Comparison of ENCODE assay signal across 27 cellular contexts in the genomic region with DNA sequence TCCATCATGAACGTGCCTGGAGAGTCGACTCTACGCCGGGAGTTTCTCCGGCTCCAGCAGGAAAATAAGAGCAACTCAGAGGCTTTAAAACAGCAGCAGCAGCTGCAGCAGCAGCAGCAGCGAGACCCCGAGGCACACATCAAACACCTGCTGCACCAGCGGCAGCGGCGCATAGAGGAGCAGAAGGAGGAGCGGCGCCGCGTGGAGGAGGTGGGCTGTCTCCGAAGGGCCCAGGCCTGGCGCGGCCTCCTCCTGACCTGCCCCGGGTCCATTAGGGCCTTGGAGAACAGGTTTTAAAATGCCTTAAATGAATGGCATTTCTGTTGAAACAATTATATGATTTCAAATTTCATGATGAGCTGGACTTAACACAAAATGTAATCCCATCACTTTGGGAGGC. TPM values are rescaled to one million over a fixed set of nuclear protein-coding genes. Genes with fewer than 3 reads are reported as not detected.
A peak's percentile ranks its signal among the peaks of the same experiment; 100 is the strongest.
DNase-seq lines count a peak whose midpoint lies in the region; ATAC-seq and TF ChIP-seq lines count a peak whose summit lies in the region.
"Had no signal": no experiment of that assay in that cellular context is flagged by ENCODE, and none has a peak within 500 bp of the region (broad histone marks: within the 10 kb centered on the region; RNA-seq: fewer than 3 reads in every experiment).

No MANE protein-coding gene starts in this region.

- H3K4me3 Mint-ChIP-seq in dendritic cell treated with granulocyte-macrophage colony-stimulating factor and Interleukin-4, amounts not matched to agents 40 ng/mL and 50 ng/mL, for 4 days, result no peak overlapping the region
- H3K4me3 Mint-ChIP-seq in stimulated activated naive B cell treated with anti-CD40 and anti-IgM and Interleukin-4, amounts not matched to agents 10 μg/mL and 1 μg/mL and 100 μg/mL, for 72 hours, result no peak overlapping the region
- H3K4me3 Mint-ChIP-seq: CD14-positive monocyte; CD4-positive, alpha-beta memory T cell; CD4-positive, CD25-positive, alpha-beta regulatory T cell; CD8-positive, alpha-beta memory T cell had no signal

- no peak overlapping the region for H3K4me2 ChIP-seq in osteoblast (ENCODE audit: insufficient read depth, low read length)
- H3K4me2 ChIP-seq: BLaER1 had no signal

- POLR2A ChIA-PET in RWPE1 (lab: Yijun Ruan, JAX; ENCODE audit: low non-redundant PET), result no interaction called here

- H3K4me3 ChIP-seq in osteoblast (ENCODE audit: insufficient read depth, low read length), result no peak overlapping the region
- H3K4me3 ChIP-seq in MG63, result no peak overlapping the region
- H3K4me3 ChIP-seq: BLaER1, GM12878 had no signal

- H3K36me3 ChIP-seq in osteoblast (ENCODE audit: insufficient read depth, low read length), result peaks cover 45% of the 10 kb centered on the region
- peaks cover 5% of the 10 kb centered on the region for H3K36me3 ChIP-seq in MG63

- H4K20me1 ChIP-seq in osteoblast (ENCODE audit: insufficient read depth, low read length), result no peaks in the 10 kb centered on the region
- H4K20me1 ChIP-seq: BLaER1 had no signal

- H3K27me3 ChIP-seq in osteoblast (ENCODE audit: insufficient read depth, low read length) (no peaks in the 10 kb centered on the region), MG63 (no peaks in the 10 kb centered on the region)
- H3K27me3 ChIP-seq: BE2C, BLaER1 had no signal

- no peaks in the 10 kb centered on the region for H3K4me1 ChIP-seq in osteoblast (ENCODE audit: insufficient read depth, low read length)
- H3K4me1 ChIP-seq: BE2C, BLaER1 had no signal

- no peaks in the 10 kb centered on the region for H3K9me3 ChIP-seq in osteoblast (ENCODE audit: low read depth, low read length)
- no peaks in the 10 kb centered on the region for H3K9me3 ChIP-seq in MG63
- H3K9me3 ChIP-seq: BE2C, BLaER1 had no signal

- peak overlapping the region; percentile 77 for H3K27ac Mint-ChIP-seq in dendritic cell treated with granulocyte-macrophage colony-stimulating factor and Interleukin-4, amounts not matched to agents 40 ng/mL and 50 ng/mL, for 4 days
- peak overlapping the region; percentile 14 for H3K27ac Mint-ChIP-seq in stimulated activated naive B cell treated with anti-CD40 and anti-IgM and Interleukin-4, amounts not matched to agents 10 μg/mL and 1 μg/mL and 100 μg/mL, for 72 hours

- H3K79me2 ChIP-seq in osteoblast (ENCODE audit: insufficient read depth, low read length), result no peaks in the 10 kb centered on the region

- H3K27me3 Mint-ChIP-seq in dendritic cell treated with granulocyte-macrophage colony-stimulating factor and Interleukin-4, amounts not matched to agents 40 ng/mL and 50 ng/mL, for 4 days, result no peaks in the 10 kb centered on the region
- H3K27me3 Mint-ChIP-seq in stimulated activated naive B cell treated with anti-CD40 and anti-IgM and Interleukin-4, amounts not matched to agents 10 μg/mL and 1 μg/mL and 100 μg/mL, for 72 hours, result no peaks in the 10 kb centered on the region
- H3K27me3 Mint-ChIP-seq: CD4-positive, alpha-beta memory T cell; CD4-positive, CD25-positive, alpha-beta regulatory T cell had no signal

- CTCF ChIA-PET in RWPE1 (lab: Yijun Ruan, JAX), result interaction anchor here (1.5 kb wide), 1 partner anchor 98 kb away, joined by 4 read pairs; no protein-coding TSS in a partner anchor

- H3K36me3 Mint-ChIP-seq in dendritic cell treated with granulocyte-macrophage colony-stimulating factor and Interleukin-4, amounts not matched to agents 40 ng/mL and 50 ng/mL, for 4 days (ENCODE audit: low read depth), result peaks cover 91% of the 10 kb centered on the region
- H3K36me3 Mint-ChIP-seq in stimulated activated naive B cell treated with anti-CD40 and anti-IgM and Interleukin-4, amounts not matched to agents 10 μg/mL and 1 μg/mL and 100 μg/mL, for 72 hours, result peaks cover 43 to 68% of the 10 kb centered on the region in 2 donors

- H3K9me3 Mint-ChIP-seq in dendritic cell treated with granulocyte-macrophage colony-stimulating factor and Interleukin-4, amounts not matched to agents 40 ng/mL and 50 ng/mL, for 4 days, result no peaks in the 10 kb centered on the region
- H3K9me3 Mint-ChIP-seq in stimulated activated naive B cell treated with anti-CD40 and anti-IgM and Interleukin-4, amounts not matched to agents 10 μg/mL and 1 μg/mL and 100 μg/mL, for 72 hours, result no peaks in the 10 kb centered on the region
- H3K9me3 Mint-ChIP-seq: CD4-positive, alpha-beta memory T cell; CD4-positive, CD25-positive, alpha-beta regulatory T cell; CD8-positive, alpha-beta memory T cell had no signal

- H3K4me1 Mint-ChIP-seq in dendritic cell treated with granulocyte-macrophage colony-stimulating factor and Interleukin-4, amounts not matched to agents 40 ng/mL and 50 ng/mL, for 4 days (ENCODE audit: low read depth), result peaks cover 43% of the 10 kb centered on the region
- peaks cover 0 to 5% of the 10 kb centered on the region in 2 donors for H3K4me1 Mint-ChIP-seq in stimulated activated naive B cell treated with anti-CD40 and anti-IgM and Interleukin-4, amounts not matched to agents 10 μg/mL and 1 μg/mL and 100 μg/mL, for 72 hours

- DNase-seq in RWPE1 (ENCODE audit: low spot score), result no peak
- DNase-seq in osteoblast (ENCODE audit: insufficient read length, low spot score, missing footprints), result peak; percentile 25
- DNase-seq in stimulated activated naive B cell treated with anti-CD40 and anti-IgM and Interleukin-4, amounts not matched to agents 10 μg/mL and 1 μg/mL and 100 μg/mL, for 72 hours, result no peak
- no peak for DNase-seq in MG63
- DNase-seq: 8988T; ACHN; BE2C; C1 segment of cervical spinal cord; CD4-positive, alpha-beta memory T cell; CD4-positive, CD25-positive, alpha-beta regulatory T cell; CD8-positive, alpha-beta memory T cell; COR-L47; DMS 273 treated with DMSO at 0.1 percent for 48 hours; DMS153; DMS53; DMS79; DND-41; EL; GDM1 had no signal

- H2AFZ ChIP-seq in osteoblast (ENCODE audit: low read length), result no peak overlapping the region

- intact Hi-C loops in dendritic cell treated with granulocyte-macrophage colony-stimulating factor and Interleukin-4, amounts not matched to agents 40 ng/mL and 50 ng/mL, for 4 days (cut with micrococcal nuclease), result loop anchor here (5.0 kb wide), 1 partner anchor 155 kb away; the partner anchor contains the start of gene MED11

- no peak for TF ChIP-seq CTCF in RWPE1 (conservative IDR thresholded peaks at IDR 0.05; ENCODE audit: low read depth)
- no peak for TF ChIP-seq CTCF in osteoblast (IDR thresholded peaks at IDR 0.05; ENCODE audit: extremely low read depth, low read depth, low read length)

- no peak for ATAC-seq in stimulated activated naive B cell treated with anti-CD40 and anti-IgM and Interleukin-4, amounts not matched to agents 10 μg/mL and 1 μg/mL and 100 μg/mL, for 72 hours (replicated peaks)
- ATAC-seq in HG02571 (IDR thresholded peaks at IDR 0.05; ENCODE audit: unreplicated experiment) (no peak), HG03442 (IDR thresholded peaks at IDR 0.05; ENCODE audit: unreplicated experiment) (no peak)
- ATAC-seq: GM12878 had no signal

- H3K27ac ChIP-seq in RWPE1 (peak overlapping the region; percentile 90), osteoblast (ENCODE audit: low read depth, low read length) (no peak overlapping the region)
- H3K27ac ChIP-seq: BLaER1 had no signal

RNA-seq across cellular contexts. Expression of gene C17orf107, which starts 11.8 kb away (rescaled TPM):
- 4.0 and 5.3 TPM in 2 replicates for total RNA-seq in osteoblast
- 0.16 and 0.94 TPM in 2 replicates for total RNA-seq in MG63 (2014; rRNA removed; shearing (Covaris generic); ENCODE audit: low replicate concordance)
- total RNA-seq: G401 had no signal

RNA-seq across cellular contexts. Expression of gene CHRNE, which starts 15.3 kb away (rescaled TPM):
- 1.4 and 1.8 TPM in 2 replicates for total RNA-seq in osteoblast
- total RNA-seq in MG63 (2014; rRNA removed; shearing (Covaris generic); ENCODE audit: low replicate concordance), result 0.07 TPM in 1 of 2 replicates, not detected in the other
- total RNA-seq: G401 had no signal

RNA-seq across cellular contexts. Expression of gene GP1BA, which starts 44.5 kb away (rescaled TPM):
- not detected in 2 replicates for total RNA-seq in osteoblast
- total RNA-seq in MG63 (2014; rRNA removed; shearing (Covaris generic); ENCODE audit: low replicate concordance), result not detected in 2 replicates
- total RNA-seq: A673; CD4-positive, alpha-beta memory T cell; CD8-positive, alpha-beta memory T cell; G401 had no signal

RNA-seq across cellular contexts. Expression of gene SLC25A11, which starts 52.3 kb away (rescaled TPM):
- 43.6 and 47.4 TPM in 2 replicates for total RNA-seq in osteoblast
- 48.0 and 87.3 TPM in 2 replicates for total RNA-seq in MG63 (2014; rRNA removed; shearing (Covaris generic); ENCODE audit: low replicate concordance)

RNA-seq across cellular contexts. Expression of gene RNF167, which starts 52.5 kb away (rescaled TPM):
- 25.3 and 26.5 TPM in 2 replicates for total RNA-seq in osteoblast
- total RNA-seq in MG63 (2014; rRNA removed; shearing (Covaris generic); ENCODE audit: low replicate concordance), result 20.4 and 29.9 TPM in 2 replicates
